Comparison of ENCODE assay signal across 16 cellular contexts in the genomic region with DNA sequence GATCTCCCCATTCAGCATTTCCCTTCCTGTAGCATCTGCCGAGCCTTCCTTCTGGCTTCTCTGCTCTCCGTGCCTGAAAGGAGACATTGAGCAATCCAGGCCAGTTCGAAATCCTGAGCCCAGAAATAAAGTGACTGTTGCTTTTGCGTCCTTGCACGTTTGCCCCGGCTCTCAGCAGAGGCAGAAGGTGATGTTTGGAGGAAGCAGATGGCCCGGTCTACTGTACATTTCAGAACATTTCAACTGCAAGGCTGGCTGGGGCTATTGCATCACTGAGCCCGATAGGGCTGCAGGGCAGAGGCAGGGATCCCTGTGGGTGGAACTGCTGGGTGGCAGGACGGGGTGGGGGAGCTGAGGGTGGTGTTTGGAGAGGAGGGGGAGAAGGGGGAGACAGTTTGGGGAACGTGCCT. TPM values are rescaled to one million over a fixed set of nuclear protein-coding genes. Genes with fewer than 3 reads are reported as not detected.
DNase-seq lines count a peak whose midpoint lies in the region; ATAC-seq and TF ChIP-seq lines count a peak whose summit lies in the region.
"Had no signal": no experiment of that assay in that cellular context is flagged by ENCODE, and none has a peak within 500 bp of the region (broad histone marks: within the 10 kb centered on the region; RNA-seq: fewer than 3 reads in every experiment).

No MANE protein-coding gene starts in this region.

- peak overlapping the region; percentile 23 for H3K4me3 Mint-ChIP-seq in activated T-cell treated with anti-CD3 and anti-CD28 coated beads, Interleukin-2, amount 50 U/mL, for 24 hours
- peak overlapping the region in 1 of 2 donors; percentile 11 for H3K4me3 Mint-ChIP-seq in activated T-cell treated with anti-CD3 and anti-CD28 coated beads, Interleukin-2, amount 50 U/mL, for 72 hours

- peaks cover 4% of the 10 kb centered on the region for H3K27me3 Mint-ChIP-seq in activated T-cell treated with anti-CD3 and anti-CD28 coated beads, Interleukin-2, amount 50 U/mL, for 24 hours
- H3K27me3 Mint-ChIP-seq in activated T-cell treated with anti-CD3 and anti-CD28 coated beads, Interleukin-2, amount 50 U/mL, for 72 hours (ENCODE audit: low read depth): peaks cover 33% of the 10 kb centered on the region

- peaks cover 8% of the 10 kb centered on the region; the same call in 1 of the 2 replicates for H3K27me3 ChIP-seq in OCI-LY3 (ENCODE audit: low read depth, low read length)
- H3K27me3 ChIP-seq in testis: no peaks in the 10 kb centered on the region

- H3K9ac ChIP-seq in OCI-LY3 (ENCODE audit: low read length): peak overlapping the region; percentile 45; the same call in 1 of the 2 replicates

- H3K27ac ChIP-seq in OCI-LY3 (ENCODE audit: low read length): peak overlapping the region; percentile 25; the same call in 1 of the 2 replicates
- H3K27ac ChIP-seq in testis: no peak overlapping the region
- H3K27ac ChIP-seq: A549, heart right ventricle had no signal

- H3K36me3 ChIP-seq in OCI-LY3 (replicated peaks; ENCODE audit: low read depth, low read length) (peaks cover 2% of the 10 kb centered on the region), testis (ENCODE audit: low read depth, missing control alignments) (no peaks in the 10 kb centered on the region)
- H3K36me3 ChIP-seq: heart right ventricle had no signal

- H3K79me2 ChIP-seq in OCI-LY3 (ENCODE audit: low read length): no peaks in the 10 kb centered on the region

- H3K36me3 Mint-ChIP-seq in activated T-cell treated with anti-CD3 and anti-CD28 coated beads, Interleukin-2, amount 50 U/mL, for 24 hours (ENCODE audit: low read depth): peaks cover 9% of the 10 kb centered on the region
- H3K36me3 Mint-ChIP-seq in activated T-cell treated with anti-CD3 and anti-CD28 coated beads, Interleukin-2, amount 50 U/mL, for 72 hours (ENCODE audit: insufficient read depth in 2 of 2): peaks cover 0 to 1% of the 10 kb centered on the region in 2 donors

- H3K4me1 ChIP-seq in OCI-LY3 (ENCODE audit: low read length) (peaks cover 75% of the 10 kb centered on the region), testis (no peaks in the 10 kb centered on the region)
- H3K4me1 ChIP-seq: A549 had no signal

- H3K27ac Mint-ChIP-seq in activated T-cell treated with anti-CD3 and anti-CD28 coated beads, Interleukin-2, amount 50 U/mL, for 24 hours: peak overlapping the region; percentile 31
- H3K27ac Mint-ChIP-seq in activated T-cell treated with anti-CD3 and anti-CD28 coated beads, Interleukin-2, amount 50 U/mL, for 72 hours: no peak overlapping the region

- no peak for TF ChIP-seq POLR2A in testis (IDR thresholded peaks at IDR 0.05)
- TF ChIP-seq POLR2A in GM18505 (IDR thresholded peaks at IDR 0.05; ENCODE audit: borderline replicate concordance, extremely low read depth, insufficient read depth, insufficient read length): no peak

- 32 to 43% methylated on average over 10 of the region's 10 CpGs for WGBS in testis, 2 donors

- peak overlapping the region; percentile 77 for H3K4me2 ChIP-seq in OCI-LY3 (ENCODE audit: low read length)
- H3K4me2 ChIP-seq: A549 had no signal

- no peak overlapping the region for H2AFZ ChIP-seq in OCI-LY3 (ENCODE audit: low read depth, low read length)

- intact Hi-C loops in left cardiac atrium (cut with DNase I): no loop called here
- intact Hi-C loops in testis (cut with DNase I; ENCODE audit: low total_unique reads): no loop called here

- no peak for TF ChIP-seq CTCF in OCI-LY3 (IDR thresholded peaks at IDR 0.05; ENCODE audit: low read depth, low read length)
- no peak for TF ChIP-seq CTCF in testis (IDR thresholded peaks at IDR 0.05)

- H3K9me3 Mint-ChIP-seq in activated T-cell treated with anti-CD3 and anti-CD28 coated beads, Interleukin-2, amount 50 U/mL, for 24 hours: peaks cover 3% of the 10 kb centered on the region
- H3K9me3 Mint-ChIP-seq in activated T-cell treated with anti-CD3 and anti-CD28 coated beads, Interleukin-2, amount 50 U/mL, for 72 hours: no peaks in the 10 kb centered on the region

- H4K20me1 ChIP-seq in OCI-LY3 (ENCODE audit: insufficient read depth, low read length): no peaks in the 10 kb centered on the region

- peaks cover 75% of the 10 kb centered on the region for H3K4me1 Mint-ChIP-seq in activated T-cell treated with anti-CD3 and anti-CD28 coated beads, Interleukin-2, amount 50 U/mL, for 24 hours (ENCODE audit: low read depth)
- peaks cover 65% of the 10 kb centered on the region for H3K4me1 Mint-ChIP-seq in activated T-cell treated with anti-CD3 and anti-CD28 coated beads, Interleukin-2, amount 50 U/mL, for 72 hours (ENCODE audit: low read depth)

- no peak for DNase-seq in activated T-cell treated with anti-CD3 and anti-CD28 coated beads, Interleukin-2, amount 50 U/mL, for 24 hours
- DNase-seq in activated T-cell treated with anti-CD3 and anti-CD28 coated beads, Interleukin-2, amount 50 U/mL, for 72 hours: no peak
- DNase-seq in left cardiac atrium (no peak), testis (peak; percentile 74), cerebellar nuclear complex (lab: John Stamatoyannopoulos, UW) (no peak)
- DNase-seq: activated T-cell treated with anti-CD3 and anti-CD28 coated beads, Interleukin-2, amount 50 U/mL, for 1 hour; cortex of kidney; heart right ventricle; KG1; NCI-H526 treated with DMSO at 0.1 percent for 48 hours; stimulated activated CD4-positive, alpha-beta T cell treated with anti-CD3 and anti-CD28 coated beads, Interleukin-4, amount 100 ng/mL, for 1 hour had no signal

- ATAC-seq in activated T-cell treated with anti-CD3 and anti-CD28 coated beads, Interleukin-2, amount 50 U/mL, for 72 hours (replicated peaks in 1 of 2): no peak
- ATAC-seq in left cardiac atrium (peak; percentile 45 to 60), GM21619 (IDR thresholded peaks at IDR 0.05; ENCODE audit: unreplicated experiment) (no peak), GM18505 (IDR thresholded peaks at IDR 0.05; ENCODE audit: unreplicated experiment) (no peak)
- ATAC-seq: A549 had no signal

- H3K9me3 ChIP-seq in OCI-LY3 (ENCODE audit: insufficient read depth, low read length) (no peaks in the 10 kb centered on the region), testis (no peaks in the 10 kb centered on the region)
- H3K9me3 ChIP-seq: A549, heart right ventricle had no signal

- peak overlapping the region; percentile 57 for H3K4me3 ChIP-seq in OCI-LY3 (ENCODE audit: low read length)
- H3K4me3 ChIP-seq in testis: no peak overlapping the region
- H3K4me3 ChIP-seq: A549, heart right ventricle had no signal

RNA-seq across cellular contexts. Expression of gene IRF8, which starts 29.5 kb away (rescaled TPM):
- 10 to 100 TPM; 46.8 to 52.4 TPM for total RNA-seq in activated T-cell treated with anti-CD3 and anti-CD28 coated beads, Interleukin-2, amount 50 U/mL, for 72 hours
- 10 to 100 TPM in 1 of 2 donors, 1 to 10 TPM in 1; 9.2 to 15.6 TPM for total RNA-seq in left cardiac atrium
- total RNA-seq in testis: 10 to 100 TPM; 14.0 to 15.0 TPM
- polyA plus RNA-seq in testis (ENCODE audit: insufficient read depth, low read depth, low replicate concordance): 7.2 TPM
- polyA plus RNA-seq: neural cell had no signal

Comparison
In these comparisons a context has a peak if more than half of its experiments do, and no peak if none do; other contexts are left out.
1. ATAC-seq: peak in left cardiac atrium (2 of 2); none in activated T-cell treated with anti-CD3 and anti-CD28 coated beads, Interleukin-2, amount 50 U/mL, for 72 hours (0 of 2), GM21619 (single experiment) and GM18505 (single experiment).